ENCODE assay signal across 21 cellular contexts in genomic region chr15:87394676-87395075, GRCh38.
DNase-seq lines count a peak whose midpoint lies in the region; ATAC-seq, FAIRE-seq and TF ChIP-seq lines count a peak whose summit lies in the region.
"Had no signal": no experiment of that assay in that cellular context is flagged by ENCODE, and none has a peak within 500 bp of the region (broad histone marks: within the 10 kb centered on the region; RNA-seq: fewer than 3 reads in every experiment).

No MANE protein-coding gene starts in this region.

- TF ChIP-seq POLR2A in breast epithelium (IDR thresholded peaks at IDR 0.05) = no peak

- H3K36me3 ChIP-seq in mammary epithelial cell (ENCODE audit: insufficient read depth, low read length) (no peaks in the 10 kb centered on the region), breast epithelium (no peaks in the 10 kb centered on the region), bronchial epithelial cell (ENCODE audit: control insufficient read depth, insufficient read depth, low read length) (no peaks in the 10 kb centered on the region)
- H3K36me3 ChIP-seq: BLaER1 treated with 17β-estradiol and CSF1 and Interleukin-3, amounts not matched to agents 10 nM and 100 nM had no signal

- no TSS peak for BruUV-seq in mammary epithelial cell (replicated peaks; lab: Mats Ljungman, UMichigan)

- peak overlapping the region; percentile 54 for H2AFZ ChIP-seq in mammary epithelial cell (ENCODE audit: low read depth, low read length)

- H3K4me3 ChIP-seq in mammary epithelial cell (replicated peaks in 1 of 3; ENCODE audit: insufficient read depth in 1 of 3, low read depth in 2 of 3, low read length in 3 of 3) (no peak overlapping the region), breast epithelium (no peak overlapping the region), bronchial epithelial cell (ENCODE audit: low read depth, low read length) (no peak overlapping the region)
- H3K4me3 ChIP-seq: A549; BLaER1 treated with 17β-estradiol and CSF1 and Interleukin-3, amounts not matched to agents 10 nM and 100 nM had no signal

- no peak for TF ChIP-seq CTCF in mammary epithelial cell (conservative IDR thresholded peaks at IDR 0.05 in 1 of 2, IDR thresholded peaks at IDR 0.05 in 1 of 2; ENCODE audit: extremely low read depth in 1 of 2, insufficient read depth in 1 of 2, low read depth in 1 of 2, low read length in 2 of 2)
- no peak for TF ChIP-seq CTCF in breast epithelium (IDR thresholded peaks at IDR 0.05)
- TF ChIP-seq CTCF in bronchial epithelial cell (IDR thresholded peaks at IDR 0.05; ENCODE audit: insufficient read depth, low read length, severe bottlenecking) = no peak
- TF ChIP-seq CTCF in foreskin keratinocyte (conservative IDR thresholded peaks at IDR 0.05) = no peak

- peak; percentile 56 for DNase-seq in mammary epithelial cell
- no peak for DNase-seq in breast epithelium (ENCODE audit: low spot score in 2 of 2)
- peak; percentile 23 for DNase-seq in bronchial epithelial cell (ENCODE audit: low read depth)
- DNase-seq in foreskin keratinocyte = peak in 1 of 2 donors; percentile 7
- DNase-seq in NCI-H774 (lab: John Stamatoyannopoulos, UW) = no peak
- no peak for DNase-seq in activated T-cell treated with anti-CD3 and anti-CD28 coated beads, Interleukin-2, amount 50 U/mL, for 48 hours
- DNase-seq: AML-193; Caco-2; Calu3; CD4-positive, alpha-beta T cell; CD8-positive, alpha-beta T cell; DMS79 treated with DMSO at 0.1 percent for 48 hours; GF-D8 had no signal

- H3K9me3 ChIP-seq in mammary epithelial cell (replicated peaks; ENCODE audit: insufficient read depth, low read length) (peaks cover 3% of the 10 kb centered on the region), breast epithelium (peaks cover 5 to 11% of the 10 kb centered on the region in 2 donors)
- H3K9me3 ChIP-seq: Caco-2 had no signal

- H3K79me2 ChIP-seq in mammary epithelial cell (ENCODE audit: insufficient read depth, low read length) = no peaks in the 10 kb centered on the region

- no peak overlapping the region for H3K4me2 ChIP-seq in mammary epithelial cell (ENCODE audit: insufficient read depth, low read depth, low read length)
- H3K4me2 ChIP-seq: A549; BLaER1 treated with 17β-estradiol and CSF1 and Interleukin-3, amounts not matched to agents 10 nM and 100 nM had no signal

- dilution Hi-C loops in mammary epithelial cell (cut with HindIII; ENCODE audit: low sequenced_read_pairs) = no loop called here

- H3K27ac ChIP-seq in mammary epithelial cell (ENCODE audit: insufficient read depth, low read depth, low read length) = no peak overlapping the region
- no peak overlapping the region for H3K27ac ChIP-seq in breast epithelium
- no peak overlapping the region for H3K27ac ChIP-seq in foreskin keratinocyte
- H3K27ac ChIP-seq: 22Rv1; A549; BLaER1 treated with 17β-estradiol and CSF1 and Interleukin-3, amounts not matched to agents 10 nM and 100 nM; C4-2B had no signal

- in situ Hi-C loops in mammary epithelial cell (cut with MboI; ENCODE audit: low sequenced_read_pairs in 2 of 2) = no loop called here

- H3K4me1 ChIP-seq in mammary epithelial cell (ENCODE audit: insufficient read depth, low read length) (peaks cover 8% of the 10 kb centered on the region), breast epithelium (no peaks in the 10 kb centered on the region), foreskin keratinocyte (no peaks in the 10 kb centered on the region)
- H3K4me1 ChIP-seq: A549; BLaER1 treated with 17β-estradiol and CSF1 and Interleukin-3, amounts not matched to agents 10 nM and 100 nM; Caco-2 had no signal

- H3K9ac ChIP-seq in mammary epithelial cell (ENCODE audit: insufficient read depth, low read length) = no peak overlapping the region
- H3K9ac ChIP-seq: BLaER1 treated with 17β-estradiol and CSF1 and Interleukin-3, amounts not matched to agents 10 nM and 100 nM had no signal

- 47% methylated on average over 3 of the region's 3 CpGs for WGBS in mammary epithelial cell (ENCODE audit: low coverage, missing lambda C conversion rate)

- H3K27me3 ChIP-seq in mammary epithelial cell (ENCODE audit: insufficient read depth, low read length) (no peaks in the 10 kb centered on the region), breast epithelium (no peaks in the 10 kb centered on the region), bronchial epithelial cell (ENCODE audit: control insufficient read depth, insufficient read depth, low read length) (no peaks in the 10 kb centered on the region), foreskin keratinocyte (no peaks in the 10 kb centered on the region)
- H3K27me3 ChIP-seq: BLaER1 treated with 17β-estradiol and CSF1 and Interleukin-3, amounts not matched to agents 10 nM and 100 nM had no signal

- peak; percentile 74 for ATAC-seq in foreskin keratinocyte
- ATAC-seq: A549; CD8-positive, alpha-beta T cell had no signal

- no peaks in the 10 kb centered on the region for H4K20me1 ChIP-seq in mammary epithelial cell (ENCODE audit: insufficient read depth, low read length)
- H4K20me1 ChIP-seq: BLaER1 treated with 17β-estradiol and CSF1 and Interleukin-3, amounts not matched to agents 10 nM and 100 nM had no signal

- CTCF ChIA-PET in mammary epithelial cell (lab: Charles Lee; ENCODE audit: low non-redundant PET) = no interaction called here

- no peak for FAIRE-seq in bronchial epithelial cell (lab: Jason Lieb, UNC)
- FAIRE-seq: A549, D721Med, G401.6, GM12891, GM19239 had no signal

- intact Hi-C loops in mammary epithelial cell (cut with micrococcal nuclease) (no loop called here), breast epithelium (cut with DNase I; ENCODE audit: low total_unique reads) (no loop called here)

Comparison
In these comparisons a context has a peak if more than half of its experiments do, and no peak if none do; other contexts are left out.
1. DNase-seq: peak in mammary epithelial cell (single experiment) and bronchial epithelial cell (single experiment); none in breast epithelium (0 of 2), NCI-H774 (single experiment) and activated T-cell treated with anti-CD3 and anti-CD28 coated beads, Interleukin-2, amount 50 U/mL, for 48 hours (0 of 2).